10 cellular contexts compared by ENCODE assay signal in genomic region chr12:89245090-89245489, GRCh38.
A peak's percentile ranks its signal among the peaks of the same experiment; 100 is the strongest.
DNase-seq lines count a peak whose midpoint lies in the region; ATAC-seq and TF ChIP-seq lines count a peak whose summit lies in the region.
"Had no signal": no experiment of that assay in that cellular context is flagged by ENCODE, and none has a peak within 500 bp of the region (broad histone marks: within the 10 kb centered on the region; RNA-seq: fewer than 3 reads in every experiment).

No MANE protein-coding gene starts in this region.

- H3K9me3 ChIP-seq in heart right ventricle (peaks cover 0 to 6% (median 0%) of the 10 kb centered on the region in 11 donors), right atrium auricular region (peaks cover 0 to 7% of the 10 kb centered on the region in 2 donors), upper lobe of right lung (no peaks in the 10 kb centered on the region), WERI-Rb-1 (ENCODE audit: severe bottlenecking) (no peaks in the 10 kb centered on the region)

- no peaks in the 10 kb centered on the region for H3K27me3 ChIP-seq in heart right ventricle
- no peaks in the 10 kb centered on the region for H3K27me3 ChIP-seq in right atrium auricular region
- no peaks in the 10 kb centered on the region for H3K27me3 ChIP-seq in foreskin keratinocyte
- no peaks in the 10 kb centered on the region for H3K27me3 ChIP-seq in upper lobe of right lung
- no peaks in the 10 kb centered on the region for H3K27me3 ChIP-seq in WERI-Rb-1 (ENCODE audit: insufficient read depth, low read depth, severe bottlenecking)

- peak overlapping the region; percentile 52 for H3K4me3 Mint-ChIP-seq in activated CD4-positive, alpha-beta T cell treated with anti-CD3 and anti-CD28 coated beads, Interleukin-2, amount 10 ng/mL, durations not matched to agents 24 days and 14 days
- no peak overlapping the region for H3K4me3 Mint-ChIP-seq in osteocyte (ENCODE audit: unreplicated experiment)
- H3K4me3 Mint-ChIP-seq: dendritic cell treated with granulocyte-macrophage colony-stimulating factor and Interleukin-4, amounts not matched to agents 40 ng/mL and 50 ng/mL, for 4 days had no signal

- H3K4me1 Mint-ChIP-seq in activated CD4-positive, alpha-beta T cell treated with anti-CD3 and anti-CD28 coated beads, Interleukin-2, amount 10 ng/mL, durations not matched to agents 24 days and 14 days: peaks cover 42% of the 10 kb centered on the region
- H3K4me1 Mint-ChIP-seq in osteocyte (ENCODE audit: unreplicated experiment): peaks cover 4% of the 10 kb centered on the region

- H3K9me3 Mint-ChIP-seq in activated CD4-positive, alpha-beta T cell treated with anti-CD3 and anti-CD28 coated beads, Interleukin-2, amount 10 ng/mL, durations not matched to agents 24 days and 14 days: peaks cover 22% of the 10 kb centered on the region
- H3K9me3 Mint-ChIP-seq in osteocyte (ENCODE audit: unreplicated experiment): peaks cover 11% of the 10 kb centered on the region

- 67 to 68% methylated on average over 5 of the region's 5 CpGs for WGBS in heart right ventricle, 2 donors

- H3K4me1 ChIP-seq in heart right ventricle (peaks cover 0 to 39% (median 19%) of the 10 kb centered on the region in 9 donors), right atrium auricular region (peaks cover 0 to 6% of the 10 kb centered on the region in 2 donors), foreskin keratinocyte (peaks cover 10% of the 10 kb centered on the region), upper lobe of right lung (peaks cover 17% of the 10 kb centered on the region)

- peak overlapping the region; percentile 84 for H3K27ac Mint-ChIP-seq in activated CD4-positive, alpha-beta T cell treated with anti-CD3 and anti-CD28 coated beads, Interleukin-2, amount 10 ng/mL, durations not matched to agents 24 days and 14 days
- H3K27ac Mint-ChIP-seq in osteocyte (ENCODE audit: unreplicated experiment): no peak overlapping the region
- H3K27ac Mint-ChIP-seq: dendritic cell treated with granulocyte-macrophage colony-stimulating factor and Interleukin-4, amounts not matched to agents 40 ng/mL and 50 ng/mL, for 4 days had no signal

- H3K27ac ChIP-seq in heart right ventricle: peak overlapping the region in 2 of 10 donors; percentile 18 to 84
- no peak overlapping the region for H3K27ac ChIP-seq in right atrium auricular region
- no peak overlapping the region for H3K27ac ChIP-seq in foreskin keratinocyte
- H3K27ac ChIP-seq in upper lobe of right lung: peak overlapping the region; percentile 20
- no peak overlapping the region for H3K27ac ChIP-seq in WERI-Rb-1
- H3K27ac ChIP-seq: C4-2B had no signal

- H3K36me3 ChIP-seq in heart right ventricle (no peaks in the 10 kb centered on the region), right atrium auricular region (no peaks in the 10 kb centered on the region), upper lobe of right lung (no peaks in the 10 kb centered on the region), WERI-Rb-1 (no peaks in the 10 kb centered on the region)

- H3K4me3 ChIP-seq in heart right ventricle (no peak overlapping the region), right atrium auricular region (no peak overlapping the region), upper lobe of right lung (no peak overlapping the region), WERI-Rb-1 (ENCODE audit: low read depth, low read length) (no peak overlapping the region)

- H3K36me3 Mint-ChIP-seq in activated CD4-positive, alpha-beta T cell treated with anti-CD3 and anti-CD28 coated beads, Interleukin-2, amount 10 ng/mL, durations not matched to agents 24 days and 14 days (ENCODE audit: low read depth): peaks cover 20% of the 10 kb centered on the region
- H3K36me3 Mint-ChIP-seq in osteocyte (ENCODE audit: unreplicated experiment): no peaks in the 10 kb centered on the region

- intact Hi-C loops in heart right ventricle (cut with DNase I): loop anchor here in 1 of 10 donors (10.0 kb wide), 1 partner anchor 100 kb away; no protein-coding TSS in a partner anchor
- intact Hi-C loops in activated CD4-positive, alpha-beta T cell treated with anti-CD3 and anti-CD28 coated beads, Interleukin-2, amount 10 ng/mL, durations not matched to agents 24 days and 14 days (cut with micrococcal nuclease): loop anchor here (1.0 to 5.0 kb wide), 3 partner anchors 16 to 282 kb away; partner anchors contain the start of gene POC1B
- intact Hi-C loops in upper lobe of right lung (cut with DNase I): no loop called here

- H3K27me3 Mint-ChIP-seq in activated CD4-positive, alpha-beta T cell treated with anti-CD3 and anti-CD28 coated beads, Interleukin-2, amount 10 ng/mL, durations not matched to agents 24 days and 14 days: no peaks in the 10 kb centered on the region
- H3K27me3 Mint-ChIP-seq in osteocyte (ENCODE audit: unreplicated experiment): no peaks in the 10 kb centered on the region
- H3K27me3 Mint-ChIP-seq: dendritic cell treated with granulocyte-macrophage colony-stimulating factor and Interleukin-4, amounts not matched to agents 40 ng/mL and 50 ng/mL, for 4 days had no signal

- no peak for DNase-seq in heart right ventricle
- no peak for DNase-seq in right atrium auricular region (ENCODE audit: low spot score)
- peak; percentile 90 for DNase-seq in activated CD4-positive, alpha-beta T cell treated with anti-CD3 and anti-CD28 coated beads, Interleukin-2, amount 10 ng/mL, durations not matched to agents 24 days and 14 days
- DNase-seq in foreskin keratinocyte: peak; percentile 50 to 75
- DNase-seq in upper lobe of right lung: no peak
- no peak for DNase-seq in WERI-Rb-1
- no peak for DNase-seq in osteocyte (ENCODE audit: extremely low spot score, unreplicated experiment)

- peak in 6 of 8 donors; percentile 22 to 48 (median 28) for ATAC-seq in heart right ventricle
- ATAC-seq in foreskin keratinocyte: peak; percentile 68
- ATAC-seq in upper lobe of right lung: peak; percentile 67
- no peak for ATAC-seq in HG03432 (IDR thresholded peaks at IDR 0.05; ENCODE audit: unreplicated experiment)

- peak in 2 of 9 donors; percentile 9 to 19 for TF ChIP-seq CTCF in heart right ventricle (IDR thresholded peaks at IDR 0.05)
- TF ChIP-seq CTCF in right atrium auricular region (IDR thresholded peaks at IDR 0.05): no peak
- TF ChIP-seq CTCF in foreskin keratinocyte (conservative IDR thresholded peaks at IDR 0.05): no peak
- no peak for TF ChIP-seq CTCF in upper lobe of right lung (IDR thresholded peaks at IDR 0.05)
- TF ChIP-seq CTCF in WERI-Rb-1 (IDR thresholded peaks at IDR 0.05; ENCODE audit: low read depth, low read length): no peak
- TF ChIP-seq CTCF in osteocyte (IDR thresholded peaks at IDR 0.05): no peak

Comparison
In these comparisons a context has a peak if more than half of its experiments do, and no peak if none do; other contexts are left out.
1. DNase-seq: peak in activated CD4-positive, alpha-beta T cell treated with anti-CD3 and anti-CD28 coated beads, Interleukin-2, amount 10 ng/mL, durations not matched to agents 24 days and 14 days (single experiment) and foreskin keratinocyte (2 of 2); none in heart right ventricle (0 of 2), right atrium auricular region (single experiment), upper lobe of right lung (single experiment), WERI-Rb-1 (single experiment) and osteocyte (single experiment).